17 cellular contexts compared by ENCODE assay signal in genomic region chr19:35585844-35586243, GRCh38. TPM values are rescaled to one million over a fixed set of nuclear protein-coding genes. Genes with fewer than 3 reads are reported as not detected.
DNase-seq lines count a peak whose midpoint lies in the region; ATAC-seq and TF ChIP-seq lines count a peak whose summit lies in the region.
"Had no signal": no experiment of that assay in that cellular context is flagged by ENCODE, and none has a peak within 500 bp of the region (broad histone marks: within the 10 kb centered on the region; RNA-seq: fewer than 3 reads in every experiment).

TSS of gene PMIS2 (plus strand) at chr19:35586173. CDS start at chr19:35586260, 87 bp downstream.

- H2BK5ac ChIP-seq in trophoblast cell (ENCODE audit: low read depth, low read length, poor library complexity), result no peak within 1 kb of the TSS

- H4K8ac ChIP-seq in trophoblast cell (ENCODE audit: low read depth, low read length), result no peak within 1 kb of the TSS

- H2BK120ac ChIP-seq in trophoblast cell (ENCODE audit: insufficient read depth, low read length, poor library complexity), result no peak within 1 kb of the TSS

- H3K4me1 Mint-ChIP-seq in activated T-helper 17 cell treated with anti-CD3 and anti-CD28 coated beads, Interleukin-2, amount 50 U/mL, for 72 hours, result no peaks in the 10 kb centered on the region
- no peaks in the 10 kb centered on the region for H3K4me1 Mint-ChIP-seq in CD14-positive monocyte

- TF ChIP-seq CTCF in dorsolateral prefrontal cortex (IDR thresholded peaks at IDR 0.05 in 54 of 56, conservative IDR thresholded peaks at IDR 0.05 in 2 of 56; ENCODE audit: low read depth in 1 of 56, partially characterized antibody in 56 of 56) (no peak), CD14-positive monocyte (IDR thresholded peaks at IDR 0.05) (no peak)

- H3K27ac Mint-ChIP-seq in activated T-helper 17 cell treated with anti-CD3 and anti-CD28 coated beads, Interleukin-2, amount 50 U/mL, for 72 hours, result no peak within 1 kb of the TSS
- no peak within 1 kb of the TSS for H3K27ac Mint-ChIP-seq in CD14-positive monocyte
- H3K27ac Mint-ChIP-seq: activated naive CD4-positive, alpha-beta T cell treated with anti-CD3 and anti-CD28 coated beads for 36 hours had no signal

- H3K36me3 ChIP-seq in trophoblast cell (ENCODE audit: control insufficient read depth in 1 of 2, insufficient read depth in 2 of 2, low read length in 2 of 2), result no peaks in the 10 kb centered on the region
- H3K36me3 ChIP-seq: colonic mucosa, neutrophil, spleen had no signal

- H3K14ac ChIP-seq in trophoblast cell (ENCODE audit: low read length), result no peak within 1 kb of the TSS

- no peak within 1 kb of the TSS for H3K4ac ChIP-seq in trophoblast cell (ENCODE audit: low read depth, low read length)

- no peak within 1 kb of the TSS for H2BK12ac ChIP-seq in trophoblast cell (ENCODE audit: low read length)

- H3K4me3 Mint-ChIP-seq in activated T-helper 17 cell treated with anti-CD3 and anti-CD28 coated beads, Interleukin-2, amount 50 U/mL, for 72 hours, result no peak within 1 kb of the TSS
- peak within 1 kb of the TSS in 1 of 2 donors; percentile 52 for H3K4me3 Mint-ChIP-seq in CD14-positive monocyte
- H3K4me3 Mint-ChIP-seq: activated naive CD4-positive, alpha-beta T cell treated with anti-CD3 and anti-CD28 coated beads for 36 hours had no signal

- POLR2A ChIA-PET in HEK293T (lab: Yijun Ruan, JAX), result no interaction called here

- intact Hi-C loops in dorsolateral prefrontal cortex (cut with DNase I), result no loop called here
- intact Hi-C loops in CD14-positive monocyte (cut with micrococcal nuclease), result no loop called here

- H3K79me1 ChIP-seq in trophoblast cell (ENCODE audit: low read length), result no peaks in the 10 kb centered on the region

- H3K36me3 Mint-ChIP-seq in activated T-helper 17 cell treated with anti-CD3 and anti-CD28 coated beads, Interleukin-2, amount 50 U/mL, for 72 hours (ENCODE audit: low read depth), result no peaks in the 10 kb centered on the region
- H3K36me3 Mint-ChIP-seq in CD14-positive monocyte, result no peaks in the 10 kb centered on the region

- peak; percentile 55 for ATAC-seq in activated T-helper 17 cell treated with anti-CD3 and anti-CD28 coated beads, Interleukin-2, amount 50 U/mL, for 72 hours (replicated peaks)
- ATAC-seq: left lobe of liver had no signal

- H3K9me3 Mint-ChIP-seq in activated T-helper 17 cell treated with anti-CD3 and anti-CD28 coated beads, Interleukin-2, amount 50 U/mL, for 72 hours, result no peaks in the 10 kb centered on the region
- H3K9me3 Mint-ChIP-seq in CD14-positive monocyte, result peaks cover 0 to 11% (median 6%) of the 10 kb centered on the region in 7 donors
- H3K9me3 Mint-ChIP-seq: activated naive CD4-positive, alpha-beta T cell treated with anti-CD3 and anti-CD28 coated beads for 36 hours had no signal

- H3K18ac ChIP-seq in trophoblast cell (ENCODE audit: low read length), result no peak within 1 kb of the TSS

- peak within 1 kb of the TSS; percentile 43 for H3K9ac ChIP-seq in trophoblast cell (ENCODE audit: low read length)
- H3K9ac ChIP-seq: GM23248 had no signal

- no peaks in the 10 kb centered on the region for H3K79me2 ChIP-seq in trophoblast cell (ENCODE audit: control insufficient read depth, insufficient read depth, low read length, poor library complexity)

- no peak within 1 kb of the TSS for H3K4me3 ChIP-seq in trophoblast cell (ENCODE audit: low read depth, low read length)
- no peak within 1 kb of the TSS for H3K4me3 ChIP-seq in dorsolateral prefrontal cortex
- H3K4me3 ChIP-seq: colonic mucosa, GM23248, spleen had no signal

- H4K91ac ChIP-seq in trophoblast cell (ENCODE audit: low read depth, low read length), result no peak within 1 kb of the TSS

- H3K27me3 Mint-ChIP-seq in activated T-helper 17 cell treated with anti-CD3 and anti-CD28 coated beads, Interleukin-2, amount 50 U/mL, for 72 hours, result peaks cover 16% of the 10 kb centered on the region
- peaks cover 8 to 36% (median 13%) of the 10 kb centered on the region in 3 donors for H3K27me3 Mint-ChIP-seq in CD14-positive monocyte (ENCODE audit: low read depth in 3 of 3)

- CTCF ChIA-PET in HEK293T (lab: Yijun Ruan, JAX), result no interaction called here

- no peak within 1 kb of the TSS for H2AFZ ChIP-seq in trophoblast cell (ENCODE audit: insufficient read depth, low read length, poor library complexity)
- H2AFZ ChIP-seq: GM23248 had no signal

- H3K23ac ChIP-seq in trophoblast cell (ENCODE audit: low read length), result no peak within 1 kb of the TSS

- no CpG with 5 or more reads among the region's 16 CpGs for WGBS in trophoblast cell (ENCODE audit: extremely low coverage, insufficient coverage, insufficient read length)

- DNase-seq in activated CD4-positive, alpha-beta T cell treated with anti-CD3 and anti-CD28 coated beads for 48 hours, result peak; percentile 62
- no peak for DNase-seq in activated CD4-positive, alpha-beta T cell treated with anti-CD3 and anti-CD28 coated beads for 4 hours
- DNase-seq in HEK293T (ENCODE audit: extremely low spot score) (peak; percentile 48), trophoblast cell (no peak), dorsolateral prefrontal cortex (no peak), CD14-positive monocyte (ENCODE audit: low spot score) (no peak), NCI-H524 (lab: John Stamatoyannopoulos, UW) (no peak)
- DNase-seq: activated naive CD4-positive, alpha-beta T cell treated with anti-CD3 and anti-CD28 coated beads for 36 hours; colonic mucosa; foreskin melanocyte; GM23248; spleen; stimulated activated naive CD4-positive, alpha-beta T cell treated with Interleukin-2 at 50 U/mL for 16 hours had no signal

- no peak within 1 kb of the TSS for H2AK5ac ChIP-seq in trophoblast cell (ENCODE audit: low read length)

- H3K27me3 ChIP-seq in trophoblast cell (ENCODE audit: insufficient read depth, low read length) (no peaks in the 10 kb centered on the region), dorsolateral prefrontal cortex (peaks cover 0 to 25% (median 6%) of the 10 kb centered on the region in 45 donors)
- H3K27me3 ChIP-seq: colonic mucosa had no signal

- peaks cover 5% of the 10 kb centered on the region for H3K9me3 ChIP-seq in trophoblast cell (ENCODE audit: insufficient read depth, low read depth, low read length)
- H3K9me3 ChIP-seq: colonic mucosa, neutrophil had no signal

- no peak within 1 kb of the TSS for H3K27ac ChIP-seq in trophoblast cell (ENCODE audit: low read depth, low read length)
- no peak within 1 kb of the TSS for H3K27ac ChIP-seq in dorsolateral prefrontal cortex
- H3K27ac ChIP-seq: colonic mucosa, GM23248, neutrophil, spleen had no signal

- H3K4me2 ChIP-seq in trophoblast cell (ENCODE audit: low read length), result no peak within 1 kb of the TSS

- no peaks in the 10 kb centered on the region for H3K4me1 ChIP-seq in trophoblast cell (ENCODE audit: control insufficient read depth in 1 of 2, insufficient read depth in 2 of 2, low read length in 2 of 2)
- H3K4me1 ChIP-seq: colonic mucosa, spleen had no signal

- no peak within 1 kb of the TSS for H4K12ac ChIP-seq in trophoblast cell (ENCODE audit: low read depth, low read length)

TF ChIP-seq in HEK293T, 16 proteins besides CTCF, POLR2A, EP300 and RAD21:
- TF ChIP-seq PKNOX1 (IDR thresholded peaks at IDR 0.05) (no peak), BHLHE40 (IDR thresholded peaks at IDR 0.05; ENCODE audit: borderline replicate concordance) (no peak), SUZ12 (IDR thresholded peaks at IDR 0.05) (no peak), ELF4 (IDR thresholded peaks at IDR 0.05) (no peak), CTBP1 (IDR thresholded peaks at IDR 0.05; ENCODE audit: borderline replicate concordance) (no peak)

RNA-seq across cellular contexts. Expression of gene PMIS2, which starts in this region (rescaled TPM):
- not detected for total RNA-seq in activated T-helper 17 cell treated with anti-CD3 and anti-CD28 coated beads, Interleukin-2, amount 50 U/mL, for 72 hours
- not detected in 2 replicates for polyA plus RNA-seq in trophoblast cell (2013)
- total RNA-seq in dorsolateral prefrontal cortex, result 1 to 10 TPM in 1 of 120 experiments, under 1 TPM in 1, not detected in 118; 0.97 to 1.4 TPM
- not detected for polyA plus RNA-seq in CD14-positive monocyte
- total RNA-seq: activated naive CD4-positive, alpha-beta T cell treated with anti-CD3 and anti-CD28 coated beads for 36 hours; colonic mucosa; GM23248; left lobe of liver; spleen; T-helper 2 cell treated with Interferon-gamma antibody and Interleukin-4, amounts not matched to agents 100 ng/mL and 5 ng/mL, for 36 hours had no signal
- polyA plus RNA-seq: GM23248, spleen had no signal

Comparison
In these comparisons a context has a peak if more than half of its experiments do, and no peak if none do; other contexts are left out.
1. DNase-seq: peak in activated CD4-positive, alpha-beta T cell treated with anti-CD3 and anti-CD28 coated beads for 48 hours (single experiment) and HEK293T (single experiment); none in activated CD4-positive, alpha-beta T cell treated with anti-CD3 and anti-CD28 coated beads for 4 hours (0 of 2), trophoblast cell (0 of 2), dorsolateral prefrontal cortex (0 of 10), CD14-positive monocyte (single experiment) and NCI-H524 (0 of 2).
2. Peak in ATAC-seq in activated T-helper 17 cell treated with anti-CD3 and anti-CD28 coated beads, Interleukin-2, amount 50 U/mL, for 72 hours; RNA of the gene not detected or under 1 TPM.